ENCODE assay signal across 8 cellular contexts in genomic region chr10:51700228-51700835, GRCh38. TPM values are rescaled to one million over a fixed set of nuclear protein-coding genes. Genes with fewer than 3 reads are reported as not detected.
A peak's percentile ranks its signal among the peaks of the same experiment; 100 is the strongest.
DNase-seq lines count a peak whose midpoint lies in the region; ATAC-seq and TF ChIP-seq lines count a peak whose summit lies in the region.

No MANE protein-coding gene starts in this region.

- DNase-seq in G401 (ENCODE audit: low spot score) (peak; percentile 52), NCI-H345 (lab: John Stamatoyannopoulos, UW) (peak; percentile 68), MCF 10A (ENCODE audit: unreplicated experiment) (peak; percentile 61), kidney tubule cell (ENCODE audit: low spot score) (peak; percentile 70)

- H3K9me3 Mint-ChIP-seq in MCF 10A (ENCODE audit: unreplicated experiment), result no peaks in the 10 kb centered on the region
- H3K9me3 Mint-ChIP-seq in stimulated activated naive CD8-positive, alpha-beta T cell treated with anti-CD3 and anti-CD28 coated beads, Interleukin-15, Interleukin-2, amounts not matched to agents 100 ng/mL and 50 ng/mL, for 24 hours, result peaks cover 3% of the 10 kb centered on the region

- POLR2A ChIA-PET in MCF 10A (lab: Yijun Ruan, JAX), result interaction anchor here (0.9 to 1.4 kb wide), 2 partner anchors 9 to 67 kb away, joined by 3 read pairs; no protein-coding TSS in a partner anchor

- H3K27me3 Mint-ChIP-seq in MCF 10A (ENCODE audit: insufficient read depth, unreplicated experiment), result no peaks in the 10 kb centered on the region
- H3K27me3 Mint-ChIP-seq in stimulated activated naive CD8-positive, alpha-beta T cell treated with anti-CD3 and anti-CD28 coated beads, Interleukin-15, Interleukin-2, amounts not matched to agents 100 ng/mL and 50 ng/mL, for 24 hours, result no peaks in the 10 kb centered on the region

- peaks cover 36% of the 10 kb centered on the region for H3K36me3 Mint-ChIP-seq in MCF 10A (ENCODE audit: insufficient read depth, unreplicated experiment)
- peaks cover 38% of the 10 kb centered on the region for H3K36me3 Mint-ChIP-seq in stimulated activated naive CD8-positive, alpha-beta T cell treated with anti-CD3 and anti-CD28 coated beads, Interleukin-15, Interleukin-2, amounts not matched to agents 100 ng/mL and 50 ng/mL, for 24 hours (ENCODE audit: low read depth)

- peaks cover 16% of the 10 kb centered on the region for H3K4me1 Mint-ChIP-seq in MCF 10A (ENCODE audit: insufficient read depth, unreplicated experiment)
- peaks cover 56% of the 10 kb centered on the region for H3K4me1 Mint-ChIP-seq in stimulated activated naive CD8-positive, alpha-beta T cell treated with anti-CD3 and anti-CD28 coated beads, Interleukin-15, Interleukin-2, amounts not matched to agents 100 ng/mL and 50 ng/mL, for 24 hours (ENCODE audit: low read depth)

- intact Hi-C loops in MCF 10A (cut with micrococcal nuclease), result no loop called here

- CTCF ChIA-PET in MCF 10A (lab: Yijun Ruan, JAX), result interaction anchor here (0.6 to 2.2 kb wide), 3 partner anchors 18 to 1044 kb away, joined by 3 to 10 read pairs (median 3); no protein-coding TSS in a partner anchor

- H3K27ac Mint-ChIP-seq in MCF 10A (ENCODE audit: low read depth, unreplicated experiment), result peak overlapping the region; percentile 100
- peak overlapping the region; percentile 100 for H3K27ac Mint-ChIP-seq in stimulated activated naive CD8-positive, alpha-beta T cell treated with anti-CD3 and anti-CD28 coated beads, Interleukin-15, Interleukin-2, amounts not matched to agents 100 ng/mL and 50 ng/mL, for 24 hours

- H3K4me3 Mint-ChIP-seq in MCF 10A (ENCODE audit: unreplicated experiment), result peak overlapping the region; percentile 99
- peak overlapping the region; percentile 100 for H3K4me3 Mint-ChIP-seq in stimulated activated naive CD8-positive, alpha-beta T cell treated with anti-CD3 and anti-CD28 coated beads, Interleukin-15, Interleukin-2, amounts not matched to agents 100 ng/mL and 50 ng/mL, for 24 hours

- TSS peak; percentile 99 for BruUV-seq in MCF 10A (replicated peaks; lab: Mats Ljungman, UMichigan)

- TF ChIP-seq CTCF in MCF 10A (IDR thresholded peaks at IDR 0.05; ENCODE audit: unreplicated experiment), result no peak

- ATAC-seq in GM18867 (IDR thresholded peaks at IDR 0.05; ENCODE audit: unreplicated experiment) (no peak), GM19324 (IDR thresholded peaks at IDR 0.05; ENCODE audit: low FRiP score, unreplicated experiment) (no peak), GM21515 (IDR thresholded peaks at IDR 0.05; ENCODE audit: unreplicated experiment) (no peak)

- in situ Hi-C loops in G401 (cut with HindIII; ENCODE audit: low sequenced_read_pairs), result no loop called here

RNA-seq across cellular contexts. Expression of gene CSTF2T, which starts 0.9 kb away (rescaled TPM):
- 21.4 and 21.6 TPM in 2 replicates for total RNA-seq in G401 (2014; rRNA removed; shearing (Covaris generic))
- 15.7 and 18.0 TPM in 2 replicates for total RNA-seq in MCF 10A (2022)
